Comparison of ENCODE assay signal across 19 cellular contexts in genomic region chr22:28994522-28994921, GRCh38.
"Had no signal": no experiment of that assay in that cellular context is flagged by ENCODE, and none has a peak within 500 bp of the region (broad histone marks: within the 10 kb centered on the region; RNA-seq: fewer than 3 reads in every experiment).

No MANE protein-coding gene starts in this region.

- H3K27ac Mint-ChIP-seq: IgD-negative memory B cell had no signal

- H3K4me2 ChIP-seq: KMS-11 had no signal

- H3K36me3 ChIP-seq: SJSA1 had no signal

- H3K27me3 ChIP-seq: SJSA1 had no signal

- H3K27me3 Mint-ChIP-seq: IgD-negative memory B cell had no signal

- DNase-seq: Kasumi-1, MM.1S, NCI-H1092 treated with DMSO at 0.1 percent for 48 hours, NCI-H1436, NCI-H1930, NCI-H2081, NCI-H2107, NCI-H2227 treated with DMSO at 0.1 percent for 48 hours, NCI-H524, NCI-H526 treated with DMSO at 0.1 percent for 48 hours, NCI-H748 treated with DMSO at 0.1 percent for 48 hours, Right ventricle myocardium superior, RPMI8226, SIG-M5 had no signal

- ATAC-seq: K562 had no signal

- H3K4me1 Mint-ChIP-seq: IgD-negative memory B cell had no signal

- H3K4me3 ChIP-seq: K562, SJSA1, SK-N-MC had no signal

- H3K27ac ChIP-seq: KMS-11, SJSA1, SK-N-MC had no signal

- H3K4me3 Mint-ChIP-seq: IgD-negative memory B cell had no signal

- H3K9me3 Mint-ChIP-seq: IgD-negative memory B cell had no signal
